8 cellular contexts compared by ENCODE assay signal in genomic region chr1:9689011-9689706, GRCh38. TPM values are rescaled to one million over a fixed set of nuclear protein-coding genes. Genes with fewer than 3 reads are reported as not detected.
DNase-seq lines count a peak whose midpoint lies in the region; ATAC-seq and TF ChIP-seq lines count a peak whose summit lies in the region.

No MANE protein-coding gene starts in this region.

- no peaks in the 10 kb centered on the region for H3K27me3 ChIP-seq in left lung

- CTCF ChIA-PET in GM10248 (lab: Yijun Ruan, JAX) = interaction anchor here (1.6 to 3.8 kb wide), 2 partner anchors 60 to 63 kb away, joined by 9 to 18 read pairs; no protein-coding TSS in a partner anchor

- intact Hi-C loops in left lung (cut with DNase I) = no loop called here

- peaks cover 0 to 23% of the 10 kb centered on the region in 2 donors for H3K36me3 ChIP-seq in left lung

- DNase-seq in GM10248 (ENCODE audit: extremely low spot score) = peak; percentile 93
- peak; percentile 39 for DNase-seq in NCI-H146 treated with DMSO at 0.1 percent for 48 hours (lab: John Stamatoyannopoulos, UW; ENCODE audit: unreplicated experiment)
- DNase-seq in activated CD4-positive, alpha-beta T cell treated with anti-CD3 and anti-CD28 coated beads for 48 hours = peak; percentile 88
- DNase-seq in coronary artery (ENCODE audit: low spot score) = peak; percentile 82
- DNase-seq in left lung = peak; percentile 88 to 97
- DNase-seq in stimulated activated CD4-positive, alpha-beta T cell treated with anti-CD3 and anti-CD28 coated beads, Interleukin-2, amount 100 ng/mL, for 4 hours (ENCODE audit: low read depth) = peak; percentile 74
- DNase-seq in NCI-H187 treated with DMSO at 0.1 percent for 48 hours (lab: John Stamatoyannopoulos, UW) = no peak

- H3K27ac ChIP-seq in coronary artery = peak overlapping the region; percentile 74 to 78
- peak overlapping the region in 1 of 2 donors; percentile 23 for H3K27ac ChIP-seq in left lung

- peak; percentile 56 for ATAC-seq in HG02571 (IDR thresholded peaks at IDR 0.05; ENCODE audit: unreplicated experiment)
- peak; percentile 88 for ATAC-seq in left lung

- H3K4me1 ChIP-seq in left lung = peaks cover 20 to 70% of the 10 kb centered on the region in 2 donors

- no peaks in the 10 kb centered on the region for H3K9me3 ChIP-seq in left lung

- POLR2A ChIA-PET in GM10248 (lab: Yijun Ruan, JAX) = interaction anchor here (0.5 kb wide), 1 partner anchor 24 kb away, joined by 5 read pairs; no protein-coding TSS in a partner anchor

- TF ChIP-seq CTCF in GM10248 (IDR thresholded peaks at IDR 0.05; ENCODE audit: control extremely low read depth, extremely low read depth, low read depth, missing control alignments) (no peak), coronary artery (IDR thresholded peaks at IDR 0.05) (no peak), left lung (IDR thresholded peaks at IDR 0.05) (no peak)

- H3K4me3 ChIP-seq in coronary artery (peak overlapping the region; percentile 88), left lung (peak overlapping the region; percentile 46 to 59)

RNA-seq across cellular contexts. Expression of gene PIK3CD, which starts 37.6 kb away (rescaled TPM):
- total RNA-seq in left lung = 10 to 100 TPM; 12.9 to 44.2 TPM
